ENCODE assay signal across 8 cellular contexts in the genomic region with DNA sequence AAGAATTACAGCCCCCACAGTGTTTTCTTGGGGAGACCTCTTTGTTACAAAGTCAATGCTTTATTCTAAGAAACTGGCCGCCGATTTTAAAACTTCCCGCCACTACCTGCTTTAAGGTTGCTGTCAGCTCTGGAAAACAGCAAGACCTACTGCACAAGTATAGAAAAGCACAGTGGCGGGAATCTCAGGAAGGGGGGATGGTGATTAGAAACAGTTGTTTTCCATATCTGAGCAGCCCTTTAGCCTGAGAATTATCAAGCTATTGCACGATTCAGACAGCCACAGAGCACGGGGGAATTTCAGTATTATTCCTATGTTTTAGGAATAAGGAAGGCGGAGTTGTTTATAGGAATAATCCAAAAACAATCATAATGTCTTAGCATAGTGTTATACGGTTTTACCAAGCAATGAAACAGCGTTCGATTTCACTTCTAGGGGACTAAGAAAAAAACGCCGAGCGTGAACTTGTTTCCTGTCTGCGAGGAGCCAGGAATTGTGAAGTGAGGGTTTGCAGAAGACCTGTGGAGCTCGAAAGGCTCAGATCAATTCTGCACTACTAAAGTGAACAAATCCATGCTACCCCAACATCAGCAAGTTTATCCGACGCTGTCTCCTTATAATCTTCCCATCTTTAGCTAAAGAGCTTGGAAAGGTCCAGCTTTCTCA.
DNase-seq lines count a peak whose midpoint lies in the region; ATAC-seq, FAIRE-seq and TF ChIP-seq lines count a peak whose summit lies in the region.

No MANE protein-coding gene starts in this region.

- H3K27me3 ChIP-seq in A673 (replicated peaks; ENCODE audit: insufficient read depth, low read depth, low read length, poor library complexity): peaks cover 15% of the 10 kb centered on the region
- no peaks in the 10 kb centered on the region for H3K27me3 ChIP-seq in trophoblast cell (ENCODE audit: insufficient read depth, low read length)

- no TSS peak for BruUV-seq in A673 (replicated peaks; lab: Mats Ljungman, UMichigan)

- no peak for TF ChIP-seq CTCF in A673 (conservative IDR thresholded peaks at IDR 0.05; ENCODE audit: low read depth, low read length)
- no peak for TF ChIP-seq CTCF in fibroblast of mammary gland (conservative IDR thresholded peaks at IDR 0.05; ENCODE audit: control insufficient read depth, insufficient read depth, low read depth, low read length)

- H3K23ac ChIP-seq in trophoblast cell (ENCODE audit: low read length): no peak overlapping the region

- H3K4me3 ChIP-seq in A673 (ENCODE audit: low read depth, low read length, poor library complexity, severe bottlenecking): peak overlapping the region; percentile 53
- peak overlapping the region; percentile 66 for H3K4me3 ChIP-seq in fibroblast of mammary gland (ENCODE audit: control insufficient read depth, low read depth, low read length)
- peak overlapping the region; percentile 50 for H3K4me3 ChIP-seq in trophoblast cell (ENCODE audit: low read depth, low read length)

- no peaks in the 10 kb centered on the region for H3K79me2 ChIP-seq in trophoblast cell (ENCODE audit: control insufficient read depth, insufficient read depth, low read length, poor library complexity)

- no peak overlapping the region for H2BK5ac ChIP-seq in trophoblast cell (ENCODE audit: low read depth, low read length, poor library complexity)

- no peak overlapping the region for H3K9ac ChIP-seq in trophoblast cell (ENCODE audit: low read length)

- peak; percentile 24 for DNase-seq in A673 (ENCODE audit: low spot score)
- peak; percentile 0 for DNase-seq in SIG-M5 (lab: John Stamatoyannopoulos, UW)
- DNase-seq in fibroblast of mammary gland (ENCODE audit: low read depth): no peak
- DNase-seq in trophoblast cell: no peak
- no peak for DNase-seq in frontal cortex (ENCODE audit: low spot score in 2 of 2)

- WGBS in trophoblast cell (ENCODE audit: extremely low coverage, insufficient coverage, insufficient read length): no CpG with 5 or more reads among the region's 17 CpGs

- no peak overlapping the region for H4K12ac ChIP-seq in trophoblast cell (ENCODE audit: low read depth, low read length)

- H3K18ac ChIP-seq in trophoblast cell (ENCODE audit: low read length): no peak overlapping the region

- H2BK12ac ChIP-seq in trophoblast cell (ENCODE audit: low read length): no peak overlapping the region

- POLR2A ChIA-PET in A673 (lab: Charles Lee; ENCODE audit: low non-redundant PET): no interaction called here

- no peak overlapping the region for H4K8ac ChIP-seq in trophoblast cell (ENCODE audit: low read depth, low read length)

- peak overlapping the region; percentile 83 for H3K4me2 ChIP-seq in trophoblast cell (ENCODE audit: low read length)

- H3K36me3 ChIP-seq in A673 (ENCODE audit: insufficient read depth, low read length, poor library complexity, severe bottlenecking) (no peaks in the 10 kb centered on the region), trophoblast cell (ENCODE audit: control insufficient read depth in 1 of 2, insufficient read depth in 2 of 2, low read length in 2 of 2) (no peaks in the 10 kb centered on the region)

- H3K27ac ChIP-seq in A673 (ENCODE audit: low read depth, low read length, poor library complexity, severe bottlenecking): peak overlapping the region; percentile 53
- H3K27ac ChIP-seq in trophoblast cell (ENCODE audit: low read depth, low read length): no peak overlapping the region

- H3K4me1 ChIP-seq in A673 (ENCODE audit: insufficient read depth, low read length, poor library complexity, severe bottlenecking) (no peaks in the 10 kb centered on the region), trophoblast cell (ENCODE audit: control insufficient read depth in 1 of 2, insufficient read depth in 2 of 2, low read length in 2 of 2) (no peaks in the 10 kb centered on the region)

- intact Hi-C loops in A673 (cut with micrococcal nuclease; ENCODE audit: unreplicated experiment): loop anchor here (2.0 to 10.0 kb wide), 3 partner anchors 82 to 306 kb away; partner anchors contain the start of genes HMGN5 and SH3BGRL

- no peaks in the 10 kb centered on the region for H3K79me1 ChIP-seq in trophoblast cell (ENCODE audit: low read length)

- no peaks in the 10 kb centered on the region for H3K9me3 ChIP-seq in A673 (ENCODE audit: low read depth, low read length, poor library complexity, severe bottlenecking)
- no peaks in the 10 kb centered on the region for H3K9me3 ChIP-seq in trophoblast cell (ENCODE audit: insufficient read depth, low read depth, low read length)

- H2AFZ ChIP-seq in trophoblast cell (ENCODE audit: insufficient read depth, low read length, poor library complexity): no peak overlapping the region

- no peak overlapping the region for H2BK120ac ChIP-seq in trophoblast cell (ENCODE audit: insufficient read depth, low read length, poor library complexity)

- no peak for FAIRE-seq in frontal cortex (lab: Jason Lieb, UNC)

- no peak overlapping the region for H3K14ac ChIP-seq in trophoblast cell (ENCODE audit: low read length)

- no peak overlapping the region for H4K91ac ChIP-seq in trophoblast cell (ENCODE audit: low read depth, low read length)

- CTCF ChIA-PET in A673 (lab: Charles Lee): no interaction called here

- no peak overlapping the region for H2AK5ac ChIP-seq in trophoblast cell (ENCODE audit: low read length)

- H3K4ac ChIP-seq in trophoblast cell (ENCODE audit: low read depth, low read length): no peak overlapping the region

- ATAC-seq in GM18520 (IDR thresholded peaks at IDR 0.05; ENCODE audit: unreplicated experiment) (peak; percentile 12), HG02981 (IDR thresholded peaks at IDR 0.05; ENCODE audit: unreplicated experiment) (peak; percentile 25), esophagus mucosa (no peak)

Comparison
In these comparisons a context has a peak if more than half of its experiments do, and no peak if none do; other contexts are left out.
1. DNase-seq: peak in A673 (single experiment) and SIG-M5 (single experiment); none in fibroblast of mammary gland (single experiment), trophoblast cell (0 of 2) and frontal cortex (0 of 2).
2. Peak in every context shown above with its lines, with median percentiles within 50 percentile points of each other: H3K4me3 ChIP-seq.